ENCODE assay signal across 8 cellular contexts in genomic region chr2:218259099-218259921, GRCh38. TPM values are rescaled to one million over a fixed set of nuclear protein-coding genes. Genes with fewer than 3 reads are reported as not detected.
DNase-seq lines count a peak whose midpoint lies in the region; ATAC-seq and TF ChIP-seq lines count a peak whose summit lies in the region.

No MANE protein-coding gene starts in this region.

- H3K9me3 ChIP-seq in HUES48 (ENCODE audit: control insufficient read depth, insufficient read depth, low read length) (no peaks in the 10 kb centered on the region), adipocyte (ENCODE audit: control insufficient read depth, low read length) (no peaks in the 10 kb centered on the region), spleen (no peaks in the 10 kb centered on the region)

- DNase-seq in adipocyte (ENCODE audit: low read depth): peak; percentile 64
- no peak for DNase-seq in immature natural killer cell
- DNase-seq in spleen: no peak
- DNase-seq in stimulated activated naive CD8-positive, alpha-beta T cell treated with anti-CD3 and anti-CD28 coated beads, Interleukin-15, amount 100 ng/mL, for 72 hours: no peak

- WGBS in spleen, 5 donors: 51 to 75% (median 67%) methylated on average over 15 of the region's 15 CpGs

- peaks cover 7 to 18% (median 10%) of the 10 kb centered on the region in 3 donors for H3K36me3 Mint-ChIP-seq in immature natural killer cell

- no peak for TF ChIP-seq CTCF in spleen (IDR thresholded peaks at IDR 0.05 in 8 of 11, conservative IDR thresholded peaks at IDR 0.05 in 3 of 11)

- H3K27ac ChIP-seq in HUES48 (ENCODE audit: low read depth, low read length): peak overlapping the region; percentile 1
- H3K27ac ChIP-seq in spleen: peak overlapping the region; percentile 59 to 84 (median 75)

- ATAC-seq in GM19397 (IDR thresholded peaks at IDR 0.05; ENCODE audit: unreplicated experiment) (no peak), HG02763 (IDR thresholded peaks at IDR 0.05; ENCODE audit: unreplicated experiment) (no peak), HG03097 (IDR thresholded peaks at IDR 0.05; ENCODE audit: low FRiP score, unreplicated experiment) (no peak)
- ATAC-seq in stimulated activated naive CD8-positive, alpha-beta T cell treated with anti-CD3 and anti-CD28 coated beads, Interleukin-15, amount 100 ng/mL, for 72 hours: no peak

- no peak for TF ChIP-seq POLR2A in spleen (IDR thresholded peaks at IDR 0.05)

- H3K4me3 ChIP-seq in HUES48 (ENCODE audit: low read depth, low read length): no peak overlapping the region
- H3K4me3 ChIP-seq in adipocyte (ENCODE audit: low read length): peak overlapping the region; percentile 43
- no peak overlapping the region for H3K4me3 ChIP-seq in spleen

- no peak overlapping the region for H3K4me3 Mint-ChIP-seq in immature natural killer cell
- H3K4me3 Mint-ChIP-seq in stimulated activated naive CD8-positive, alpha-beta T cell treated with anti-CD3 and anti-CD28 coated beads, Interleukin-15, amount 100 ng/mL, for 72 hours: no peak overlapping the region

- no peak overlapping the region for H3K9ac ChIP-seq in HUES48 (ENCODE audit: low read depth, low read length)
- H3K9ac ChIP-seq in adipocyte (ENCODE audit: low read length): peak overlapping the region; percentile 80

- H3K36me3 ChIP-seq in HUES48 (ENCODE audit: control insufficient read depth, insufficient read depth, low read length) (peaks cover 31% of the 10 kb centered on the region), adipocyte (ENCODE audit: control insufficient read depth, insufficient read depth, low read length, severe bottlenecking) (peaks cover 39% of the 10 kb centered on the region), spleen (peaks cover 2 to 52% (median 40%) of the 10 kb centered on the region in 6 donors)

- H3K4me1 Mint-ChIP-seq in immature natural killer cell: peaks cover 33 to 34% of the 10 kb centered on the region in 2 donors
- peaks cover 61% of the 10 kb centered on the region for H3K4me1 Mint-ChIP-seq in stimulated activated naive CD8-positive, alpha-beta T cell treated with anti-CD3 and anti-CD28 coated beads, Interleukin-15, amount 100 ng/mL, for 72 hours

- no peaks in the 10 kb centered on the region for H3K27me3 ChIP-seq in HUES48 (ENCODE audit: control insufficient read depth, insufficient read depth, low read length)
- no peaks in the 10 kb centered on the region for H3K27me3 ChIP-seq in adipocyte (replicated peaks; ENCODE audit: control insufficient read depth, insufficient read depth, low read length)
- H3K27me3 ChIP-seq in spleen (replicated peaks in 1 of 7): no peaks in the 10 kb centered on the region

- peaks cover 19% of the 10 kb centered on the region for H3K4me1 ChIP-seq in HUES48 (ENCODE audit: control insufficient read depth, insufficient read depth, low read length)
- H3K4me1 ChIP-seq in adipocyte (ENCODE audit: control insufficient read depth, insufficient read depth, low read length): peaks cover 61% of the 10 kb centered on the region
- peaks cover 20 to 80% (median 65%) of the 10 kb centered on the region in 6 donors for H3K4me1 ChIP-seq in spleen

- H3K27ac Mint-ChIP-seq in immature natural killer cell: peak overlapping the region; percentile 58 to 87 (median 76)
- peak overlapping the region in 1 of 2 donors; percentile 96 for H3K27ac Mint-ChIP-seq in stimulated activated naive CD8-positive, alpha-beta T cell treated with anti-CD3 and anti-CD28 coated beads, Interleukin-15, amount 100 ng/mL, for 72 hours

- peaks cover 0 to 3% (median 1%) of the 10 kb centered on the region in 3 donors for H3K27me3 Mint-ChIP-seq in immature natural killer cell (ENCODE audit: low read depth in 3 of 3)
- H3K27me3 Mint-ChIP-seq in stimulated activated naive CD8-positive, alpha-beta T cell treated with anti-CD3 and anti-CD28 coated beads, Interleukin-15, amount 100 ng/mL, for 72 hours: no peaks in the 10 kb centered on the region

- no peaks in the 10 kb centered on the region for H3K9me3 Mint-ChIP-seq in immature natural killer cell
- H3K9me3 Mint-ChIP-seq in stimulated activated naive CD8-positive, alpha-beta T cell treated with anti-CD3 and anti-CD28 coated beads, Interleukin-15, amount 100 ng/mL, for 72 hours: no peaks in the 10 kb centered on the region

- intact Hi-C loops in spleen (cut with DNase I; ENCODE audit: low total_unique reads): loop anchor here (5.0 kb wide), 1 partner anchor 72 kb away; no protein-coding TSS in a partner anchor

RNA-seq across cellular contexts. Expression of gene GPBAR1, which starts 1.5 kb away (rescaled TPM):
- polyA plus RNA-seq in immature natural killer cell (1 to 10 TPM in 1 of 3 donors, under 1 TPM in 2; 0.19 to 2.9 (median 0.22) TPM), spleen (1 to 10 TPM; 1.4 to 9.0 (median 2.9) TPM)
- 10 to 100 TPM in 1 of 7 donors, 1 to 10 TPM in 6; 2.6 to 13.9 (median 7.3) TPM for total RNA-seq in spleen

RNA-seq across cellular contexts. Expression of gene AAMP, which starts 10.6 kb away (rescaled TPM):
- polyA plus RNA-seq in immature natural killer cell (100 to 1,000 TPM in 2 of 3 donors, 10 to 100 TPM in 1; 71.8 to 158 (median 101) TPM), spleen (10 to 100 TPM; 54.1 to 93.8 (median 65.6) TPM)
- 10 to 100 TPM; 55.6 to 84.6 (median 61.9) TPM for total RNA-seq in spleen

RNA-seq across cellular contexts. Expression of gene PNKD, which starts 11.0 kb away (rescaled TPM):
- polyA plus RNA-seq in immature natural killer cell (100 to 1,000 TPM in 1 of 3 donors, 10 to 100 TPM in 2; 96.3 to 145 (median 98.9) TPM), spleen (10 to 100 TPM; 69.0 to 92.1 (median 83.5) TPM)
- 10 to 100 TPM; 41.4 to 61.2 (median 47.7) TPM for total RNA-seq in spleen

RNA-seq across cellular contexts. Expression of gene TMBIM1, which starts 33.0 kb away (rescaled TPM):
- 100 to 1,000 TPM; 119 to 268 (median 155) TPM for polyA plus RNA-seq in immature natural killer cell
- 100 to 1,000 TPM in 3 of 7 donors, 10 to 100 TPM in 4; 79.4 to 121 (median 95.9) TPM for total RNA-seq in spleen
- 10 to 100 TPM; 17.2 to 33.1 (median 27.4) TPM for polyA plus RNA-seq in spleen

RNA-seq across cellular contexts. Expression of gene ARPC2, which starts 42.3 kb away (rescaled TPM):
- polyA plus RNA-seq in immature natural killer cell (1,000 to 10,000 TPM; 1,394 to 2,060 (median 1,454) TPM), spleen (100 to 1,000 TPM; 262 to 317 (median 289) TPM)
- total RNA-seq in spleen: 100 to 1,000 TPM; 344 to 554 (median 430) TPM
